ENCODE assay signal across 8 cellular contexts in genomic region chr21:46322351-46323226, GRCh38. TPM values are rescaled to one million over a fixed set of nuclear protein-coding genes. Genes with fewer than 3 reads are reported as not detected.
A peak's percentile ranks its signal among the peaks of the same experiment; 100 is the strongest.
DNase-seq lines count a peak whose midpoint lies in the region; ATAC-seq and TF ChIP-seq lines count a peak whose summit lies in the region.

No MANE protein-coding gene starts in this region.

- H3K4me1 Mint-ChIP-seq in endothelial cell (ENCODE audit: unreplicated experiment): peaks cover 31% of the 10 kb centered on the region
- peaks cover 20 to 24% of the 10 kb centered on the region in 2 donors for H3K4me1 Mint-ChIP-seq in natural killer cell treated with Interleukin-12 subunit alpha and Interleukin-12 subunit beta and Interleukin-15 and Interleukin-18, amount 100 ng/mL, for 72 hours (ENCODE audit: low read depth in 2 of 2)

- TF ChIP-seq CTCF in RWPE1 (conservative IDR thresholded peaks at IDR 0.05; ENCODE audit: low read depth) (no peak), endothelial cell (IDR thresholded peaks at IDR 0.05; ENCODE audit: unreplicated experiment) (no peak)

- H3K9me3 Mint-ChIP-seq in endothelial cell (ENCODE audit: unreplicated experiment): no peaks in the 10 kb centered on the region
- H3K9me3 Mint-ChIP-seq in natural killer cell treated with Interleukin-12 subunit alpha and Interleukin-12 subunit beta and Interleukin-15 and Interleukin-18, amount 100 ng/mL, for 72 hours: no peaks in the 10 kb centered on the region

- peak overlapping the region; percentile 95 for H3K4me3 Mint-ChIP-seq in endothelial cell (ENCODE audit: unreplicated experiment)
- H3K4me3 Mint-ChIP-seq in natural killer cell treated with Interleukin-12 subunit alpha and Interleukin-12 subunit beta and Interleukin-15 and Interleukin-18, amount 100 ng/mL, for 72 hours: peak overlapping the region; percentile 86

- peaks cover 5% of the 10 kb centered on the region for H3K27me3 Mint-ChIP-seq in endothelial cell (ENCODE audit: unreplicated experiment)
- H3K27me3 Mint-ChIP-seq in natural killer cell treated with Interleukin-12 subunit alpha and Interleukin-12 subunit beta and Interleukin-15 and Interleukin-18, amount 100 ng/mL, for 72 hours: no peaks in the 10 kb centered on the region

- H3K36me3 Mint-ChIP-seq in endothelial cell (ENCODE audit: low read depth, unreplicated experiment): peaks cover 9% of the 10 kb centered on the region
- peaks cover 6% of the 10 kb centered on the region for H3K36me3 Mint-ChIP-seq in natural killer cell treated with Interleukin-12 subunit alpha and Interleukin-12 subunit beta and Interleukin-15 and Interleukin-18, amount 100 ng/mL, for 72 hours

- H3K27ac Mint-ChIP-seq in endothelial cell (ENCODE audit: unreplicated experiment): peak overlapping the region; percentile 52
- H3K27ac Mint-ChIP-seq in natural killer cell treated with Interleukin-12 subunit alpha and Interleukin-12 subunit beta and Interleukin-15 and Interleukin-18, amount 100 ng/mL, for 72 hours: peak overlapping the region; percentile 86 to 91

- POLR2A ChIA-PET in RWPE1 (lab: Yijun Ruan, JAX; ENCODE audit: low non-redundant PET): no interaction called here

- CTCF ChIA-PET in RWPE1 (lab: Yijun Ruan, JAX): no interaction called here

- no peak for ATAC-seq in natural killer cell treated with Interleukin-12 subunit alpha and Interleukin-12 subunit beta and Interleukin-15 and Interleukin-18, amount 100 ng/mL, for 72 hours
- ATAC-seq in HG03520 (IDR thresholded peaks at IDR 0.05; ENCODE audit: unreplicated experiment): no peak

- DNase-seq in activated T-cell treated with anti-CD3 and anti-CD28 coated beads for 48 hours (ENCODE audit: low read depth) (peak; percentile 11), activated T-cell treated with anti-CD3 and anti-CD28 coated beads for 4 hours (no peak), RWPE1 (ENCODE audit: low spot score) (no peak), endothelial cell (ENCODE audit: low spot score) (peak; percentile 27), HuH-7 (ENCODE audit: low spot score) (no peak), pons (ENCODE audit: low spot score) (no peak)
- DNase-seq in natural killer cell treated with Interleukin-12 subunit alpha and Interleukin-12 subunit beta and Interleukin-15 and Interleukin-18, amount 100 ng/mL, for 72 hours (ENCODE audit: low spot score): no peak

- peak overlapping the region; percentile 98 for H3K27ac ChIP-seq in RWPE1

RNA-seq across cellular contexts. Expression of gene C21orf58, which starts 1.1 kb away (rescaled TPM):
- 5.9 TPM for total RNA-seq in endothelial cell (ENCODE audit: unreplicated experiment)
- total RNA-seq in natural killer cell treated with Interleukin-12 subunit alpha and Interleukin-12 subunit beta and Interleukin-15 and Interleukin-18, amount 100 ng/mL, for 72 hours: 10 to 100 TPM; 12.3 to 49.3 TPM

RNA-seq across cellular contexts. Expression of gene PCNT, which starts 1.4 kb away (rescaled TPM):
- 36.0 TPM for total RNA-seq in endothelial cell (ENCODE audit: unreplicated experiment)
- 100 to 1,000 TPM in 1 of 2 donors, 10 to 100 TPM in 1; 58.1 to 120 TPM for total RNA-seq in natural killer cell treated with Interleukin-12 subunit alpha and Interleukin-12 subunit beta and Interleukin-15 and Interleukin-18, amount 100 ng/mL, for 72 hours

RNA-seq across cellular contexts. Expression of gene YBEY, which starts 36.4 kb away (rescaled TPM):
- 7.0 TPM for total RNA-seq in endothelial cell (ENCODE audit: unreplicated experiment)
- 10 to 100 TPM in 1 of 2 donors, 1 to 10 TPM in 1; 8.1 to 10.9 TPM for total RNA-seq in natural killer cell treated with Interleukin-12 subunit alpha and Interleukin-12 subunit beta and Interleukin-15 and Interleukin-18, amount 100 ng/mL, for 72 hours

RNA-seq across cellular contexts. Expression of gene MCM3AP, which starts 37.2 kb away (rescaled TPM):
- total RNA-seq in endothelial cell (ENCODE audit: unreplicated experiment): 92.1 TPM
- total RNA-seq in natural killer cell treated with Interleukin-12 subunit alpha and Interleukin-12 subunit beta and Interleukin-15 and Interleukin-18, amount 100 ng/mL, for 72 hours: 100 to 1,000 TPM; 161 to 193 TPM

Comparison
In these comparisons a context has a peak if more than half of its experiments do, and no peak if none do; other contexts are left out.
1. DNase-seq: peak in activated T-cell treated with anti-CD3 and anti-CD28 coated beads for 48 hours (single experiment) and endothelial cell (single experiment); none in activated T-cell treated with anti-CD3 and anti-CD28 coated beads for 4 hours (single experiment), RWPE1 (single experiment), natural killer cell treated with Interleukin-12 subunit alpha and Interleukin-12 subunit beta and Interleukin-15 and Interleukin-18, amount 100 ng/mL, for 72 hours (single experiment), HuH-7 (single experiment) and pons (single experiment).